Comparison of ENCODE assay signal across 1 cellular context in the genomic region with DNA sequence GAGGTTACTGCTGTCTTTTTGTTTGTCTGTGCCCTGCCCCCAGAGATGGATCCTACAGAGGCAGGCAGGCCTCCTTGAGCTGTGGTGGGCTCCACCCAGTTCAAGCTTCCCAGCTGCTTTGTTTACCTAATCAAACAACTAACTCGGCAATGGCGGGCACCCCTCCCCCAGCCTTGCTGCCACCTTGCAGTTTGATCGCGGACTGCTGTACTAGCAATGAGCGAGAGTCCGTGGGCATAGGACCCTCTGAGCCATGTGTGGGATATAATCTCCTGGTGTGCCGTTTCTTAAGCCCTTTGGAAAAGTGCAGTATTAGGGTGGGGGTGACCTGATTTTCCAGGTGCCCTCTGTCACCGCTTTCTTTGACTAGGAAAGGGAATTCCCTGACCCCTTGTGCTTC. TPM values are rescaled to one million over a fixed set of nuclear protein-coding genes. Genes with fewer than 3 reads are reported as not detected.
"Had no signal": no experiment of that assay in that cellular context is flagged by ENCODE, and none has a peak within 500 bp of the region (broad histone marks: within the 10 kb centered on the region; RNA-seq: fewer than 3 reads in every experiment).

No MANE protein-coding gene starts in this region.

RNA-seq across cellular contexts. Expression of gene RETREG1, which starts 31.9 kb away (rescaled TPM):
- total RNA-seq: G401 had no signal
